ENCODE assay signal across 23 cellular contexts in the genomic region with DNA sequence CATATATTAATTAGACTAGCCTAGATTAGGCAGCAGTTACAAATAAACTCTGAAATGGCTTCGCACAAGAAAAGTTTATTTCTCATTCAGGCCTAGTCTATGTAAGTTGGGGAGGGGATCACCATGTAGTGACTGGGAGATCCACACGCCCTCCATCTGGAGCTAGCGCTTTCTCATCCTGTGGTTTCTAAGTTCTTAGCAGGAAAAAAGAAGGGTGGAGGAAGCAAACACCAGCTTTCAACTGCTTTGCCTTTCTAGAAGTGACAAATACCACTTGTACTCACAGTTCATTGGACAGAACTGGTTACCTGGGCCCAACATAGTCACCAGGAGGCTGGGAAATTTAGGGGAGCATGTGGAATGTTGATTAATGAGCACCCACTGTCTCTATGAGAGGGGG. TPM values are rescaled to one million over a fixed set of nuclear protein-coding genes. Genes with fewer than 3 reads are reported as not detected.
DNase-seq lines count a peak whose midpoint lies in the region; TF ChIP-seq lines count a peak whose summit lies in the region.
"Had no signal": no experiment of that assay in that cellular context is flagged by ENCODE, and none has a peak within 500 bp of the region (broad histone marks: within the 10 kb centered on the region; RNA-seq: fewer than 3 reads in every experiment).

No MANE protein-coding gene starts in this region.

- no peaks in the 10 kb centered on the region for H3K27me3 ChIP-seq in esophagus muscularis mucosa
- H3K27me3 ChIP-seq: BLaER1 had no signal

- H3K9me3 ChIP-seq in esophagus muscularis mucosa, result no peaks in the 10 kb centered on the region
- H3K9me3 ChIP-seq: BE2C, BLaER1 had no signal

- intact Hi-C loops in esophagus muscularis mucosa (cut with DNase I), result no loop called here

- H3K4me3 ChIP-seq in AG10803 (ENCODE audit: low read length) (no peak overlapping the region), esophagus muscularis mucosa (no peak overlapping the region)
- H3K4me3 ChIP-seq: BLaER1, GM12878 had no signal

- H3K4me1 ChIP-seq in esophagus muscularis mucosa, result no peaks in the 10 kb centered on the region
- H3K4me1 ChIP-seq: BE2C, BLaER1 had no signal

- no peak overlapping the region for H3K27ac ChIP-seq in esophagus muscularis mucosa (replicated peaks in 1 of 4)
- H3K27ac ChIP-seq: BLaER1 had no signal

- DNase-seq in AG08395 (ENCODE audit: low spot score) (peak; percentile 34), AG10803 (ENCODE audit: low read depth) (peak; percentile 18), esophagus muscularis mucosa (ENCODE audit: extremely low spot score) (peak; percentile 64), NCI-H2227 (lab: John Stamatoyannopoulos, UW; ENCODE audit: unreplicated experiment) (no peak), NCI-H187 treated with DMSO at 0.1 percent for 48 hours (lab: John Stamatoyannopoulos, UW) (no peak)
- DNase-seq in activated naive CD4-positive, alpha-beta T cell treated with anti-CD3 and anti-CD28 coated beads, Interleukin-2, amount 50 U/mL, for 16 hours, result no peak
- DNase-seq: 8988T; ACHN; BE2C; C1 segment of cervical spinal cord; CD4-positive, alpha-beta memory T cell; CD4-positive, CD25-positive, alpha-beta regulatory T cell; CD8-positive, alpha-beta memory T cell; COR-L47; DMS 273 treated with DMSO at 0.1 percent for 48 hours; DMS153; DMS53; DMS79; DND-41; EL; GDM1 had no signal

- TF ChIP-seq CTCF in AG10803 (conservative IDR thresholded peaks at IDR 0.05; ENCODE audit: low read length), result no peak
- no peak for TF ChIP-seq CTCF in esophagus muscularis mucosa (IDR thresholded peaks at IDR 0.05)

- no peak for TF ChIP-seq EP300 in esophagus muscularis mucosa (IDR thresholded peaks at IDR 0.05)

- no peak for TF ChIP-seq POLR2A in esophagus muscularis mucosa (IDR thresholded peaks at IDR 0.05; ENCODE audit: low read depth)

- no peaks in the 10 kb centered on the region for H3K36me3 ChIP-seq in esophagus muscularis mucosa
- H3K36me3 ChIP-seq: BE2C, BLaER1 had no signal

- 90% methylated on average over 3 of the region's 3 CpGs for WGBS in esophagus muscularis mucosa

RNA-seq across cellular contexts. Expression of gene NDUFAF5, which starts 46.6 kb away (rescaled TPM):
- total RNA-seq in esophagus muscularis mucosa, result 10 to 100 TPM; 11.9 to 23.3 (median 19.1) TPM

RNA-seq across cellular contexts. Expression of gene ESF1, which starts 46.8 kb away (rescaled TPM):
- 10 to 100 TPM in 3 of 4 donors, 1 to 10 TPM in 1; 9.0 to 16.2 (median 13.3) TPM for total RNA-seq in esophagus muscularis mucosa

Comparison
In these comparisons a context has a peak if more than half of its experiments do, and no peak if none do; other contexts are left out.
1. DNase-seq: peak in AG08395 (single experiment), AG10803 (single experiment) and esophagus muscularis mucosa (single experiment); none in activated naive CD4-positive, alpha-beta T cell treated with anti-CD3 and anti-CD28 coated beads, Interleukin-2, amount 50 U/mL, for 16 hours (single experiment), NCI-H2227 (single experiment) and NCI-H187 treated with DMSO at 0.1 percent for 48 hours (single experiment).